In the genomic region with DNA sequence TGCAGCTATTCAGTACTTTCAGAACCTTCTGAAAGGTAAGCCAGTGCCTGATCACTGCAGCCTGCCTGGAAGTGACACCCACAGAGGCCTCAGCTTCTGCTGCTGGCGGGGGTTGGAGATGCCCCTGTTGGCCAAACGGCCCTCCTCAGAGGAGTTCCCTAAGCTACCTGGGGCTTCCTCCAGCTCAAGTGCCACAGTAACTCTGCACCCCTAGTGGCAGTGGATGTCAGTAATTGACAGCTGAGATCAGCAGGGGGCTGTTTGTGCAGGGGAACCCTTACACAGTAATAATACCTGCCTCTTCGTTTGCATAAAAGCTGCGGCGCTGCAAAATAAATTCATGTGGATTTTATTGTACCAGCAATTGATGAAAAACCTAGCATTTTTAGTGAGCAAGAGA, we compare ENCODE assay signal across 11 cellular contexts. TPM values are rescaled to one million over a fixed set of nuclear protein-coding genes. Genes with fewer than 3 reads are reported as not detected.
DNase-seq lines count a peak whose midpoint lies in the region; ATAC-seq and TF ChIP-seq lines count a peak whose summit lies in the region.
"Had no signal": no experiment of that assay in that cellular context is flagged by ENCODE, and none has a peak within 500 bp of the region (broad histone marks: within the 10 kb centered on the region; RNA-seq: fewer than 3 reads in every experiment).

No MANE protein-coding gene starts in this region.

- no peak for TF ChIP-seq POLR2A in transverse colon (IDR thresholded peaks at IDR 0.05)

- H3K9me3 ChIP-seq in transverse colon = no peaks in the 10 kb centered on the region
- H3K9me3 ChIP-seq: tibial artery had no signal

- H3K36me3 ChIP-seq in transverse colon = no peaks in the 10 kb centered on the region
- H3K36me3 ChIP-seq: tibial artery had no signal

- 54 to 77% methylated on average over 3 to 5 of the region's 5 CpGs for WGBS in transverse colon (ENCODE audit: low coverage in 1 of 2), 2 donors

- TF ChIP-seq EP300 in transverse colon (IDR thresholded peaks at IDR 0.05; ENCODE audit: low read depth) = no peak

- H3K4me3 ChIP-seq in GM12865 (ENCODE audit: low read depth, low read length) (no peak overlapping the region), transverse colon (no peak overlapping the region)
- H3K4me3 ChIP-seq: tibial artery had no signal

- H3K27ac ChIP-seq in foreskin keratinocyte = no peak overlapping the region
- H3K27ac ChIP-seq in transverse colon = no peak overlapping the region
- H3K27ac ChIP-seq: tibial artery had no signal

- DNase-seq in COR-L47 (lab: John Stamatoyannopoulos, UW) (peak; percentile 12), GM12865 (ENCODE audit: low read depth) (peak; percentile 49), NCI-H345 treated with DMSO at 0.1 percent for 48 hours (lab: John Stamatoyannopoulos, UW; ENCODE audit: unreplicated experiment) (peak; percentile 41), foreskin keratinocyte (no peak), DMS79 treated with DMSO at 0.1 percent for 48 hours (lab: John Stamatoyannopoulos, UW) (no peak), NCI-H1694 (lab: John Stamatoyannopoulos, UW) (no peak), transverse colon (no peak), NOMO-1 treated with dmso at 0.1 percent for 144 hours (lab: John Stamatoyannopoulos, UW; ENCODE audit: unreplicated experiment) (no peak)
- DNase-seq: NCI-H187 treated with DMSO at 0.1 percent for 48 hours; stimulated activated CD4-positive, alpha-beta T cell treated with anti-CD3 and anti-CD28 coated beads, Interleukin-4, amount 100 ng/mL, for 4 hours; tibial artery had no signal

- H3K27me3 ChIP-seq in foreskin keratinocyte (peaks cover 3% of the 10 kb centered on the region), transverse colon (peaks cover 22% of the 10 kb centered on the region)

- in situ Hi-C loops in transverse colon (cut with MboI; ENCODE audit: low pct_ligation_motif_present in 1 of 4, low pct_unique_long_range_greater_than_20kb in 1 of 4, low sequenced_read_pairs in 3 of 4) = no loop called here

- intact Hi-C loops in transverse colon (cut with DNase I; ENCODE audit: low total_unique reads) = no loop called here

- H3K4me1 ChIP-seq in foreskin keratinocyte = no peaks in the 10 kb centered on the region
- no peaks in the 10 kb centered on the region for H3K4me1 ChIP-seq in transverse colon
- H3K4me1 ChIP-seq: tibial artery had no signal

- ATAC-seq in foreskin keratinocyte = no peak

- TF ChIP-seq CTCF in GM12865 (IDR thresholded peaks at IDR 0.05; ENCODE audit: insufficient read depth, low read depth, low read length, missing control alignments) (peak; percentile 45), foreskin keratinocyte (conservative IDR thresholded peaks at IDR 0.05) (peak; percentile 26), transverse colon (IDR thresholded peaks at IDR 0.05) (peak in 2 of 5 experiments; percentile 5 to 8)

RNA-seq across cellular contexts. Expression of a gene that starts 28.9 kb away (rescaled TPM):
- total RNA-seq in foreskin keratinocyte (1.2 and 2.3 TPM in 2 replicates), transverse colon (under 1 TPM in 1 of 4 donors, not detected in 3; 0.48 TPM)
- 0.38 and 0.91 TPM in 2 replicates for polyA plus RNA-seq in foreskin keratinocyte

RNA-seq across cellular contexts. Expression of a gene that starts 56.9 kb away (rescaled TPM):
- total RNA-seq in foreskin keratinocyte (15.7 and 16.2 TPM in 2 replicates), transverse colon (10 to 100 TPM in 3 of 4 donors, 1 to 10 TPM in 1; 4.2 to 15.2 (median 12.8) TPM)
- 9.6 and 11.2 TPM in 2 replicates for polyA plus RNA-seq in foreskin keratinocyte

Comparison
In these comparisons a context has a peak if more than half of its experiments do, and no peak if none do; other contexts are left out.
1. DNase-seq: peak in COR-L47 (single experiment), GM12865 (single experiment) and NCI-H345 treated with DMSO at 0.1 percent for 48 hours (single experiment); none in foreskin keratinocyte (0 of 2), DMS79 treated with DMSO at 0.1 percent for 48 hours (single experiment), NCI-H1694 (single experiment), transverse colon (single experiment) and NOMO-1 treated with dmso at 0.1 percent for 144 hours (single experiment).